1 cellular context compared by ENCODE assay signal in genomic region chr7:43489257-43489656, GRCh38.
TF ChIP-seq lines count a peak whose summit lies in the region.

No MANE protein-coding gene starts in this region.

TF ChIP-seq in HepG2, 621 proteins besides CTCF, POLR2A, EP300 and RAD21 (continued from another document):
- peak; percentile 66; the same call in 1 of the 2 replicates for TF ChIP-seq ARID5B (CRISPR knock-in tag; IDR thresholded peaks at IDR 0.05)
- 0 out of 2 replicates have a peak, but pooled peaks have one; percentile 16 for TF ChIP-seq RXRB (CRISPR knock-in tag; IDR thresholded peaks at IDR 0.05; ENCODE audit: borderline replicate concordance)
- peak; percentile 48; the same call in 1 of the 2 replicates for TF ChIP-seq FOXJ3 (CRISPR knock-in tag; IDR thresholded peaks at IDR 0.05; ENCODE audit: borderline replicate concordance)
- TF ChIP-seq, protein P1, sequence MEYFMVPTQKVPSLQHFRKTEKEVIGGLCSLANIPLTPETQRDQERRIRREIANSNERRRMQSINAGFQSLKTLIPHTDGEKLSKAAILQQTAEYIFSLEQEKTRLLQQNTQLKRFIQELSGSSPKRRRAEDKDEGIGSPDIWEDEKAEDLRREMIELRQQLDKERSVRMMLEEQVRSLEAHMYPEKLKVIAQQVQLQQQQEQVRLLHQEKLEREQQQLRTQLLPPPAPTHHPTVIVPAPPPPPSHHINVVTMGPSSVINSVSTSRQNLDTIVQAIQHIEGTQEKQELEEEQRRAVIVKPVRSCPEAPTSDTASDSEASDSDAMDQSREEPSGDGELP (IDR thresholded peaks at IDR 0.05; ENCODE audit: borderline replicate concordance, low read depth): peak; percentile 62; the same call in 1 of the 2 replicates
- no peak for TF ChIP-seq HHEX (CRISPR knock-in tag; IDR thresholded peaks at IDR 0.05)
- TF ChIP-seq, protein P2, sequence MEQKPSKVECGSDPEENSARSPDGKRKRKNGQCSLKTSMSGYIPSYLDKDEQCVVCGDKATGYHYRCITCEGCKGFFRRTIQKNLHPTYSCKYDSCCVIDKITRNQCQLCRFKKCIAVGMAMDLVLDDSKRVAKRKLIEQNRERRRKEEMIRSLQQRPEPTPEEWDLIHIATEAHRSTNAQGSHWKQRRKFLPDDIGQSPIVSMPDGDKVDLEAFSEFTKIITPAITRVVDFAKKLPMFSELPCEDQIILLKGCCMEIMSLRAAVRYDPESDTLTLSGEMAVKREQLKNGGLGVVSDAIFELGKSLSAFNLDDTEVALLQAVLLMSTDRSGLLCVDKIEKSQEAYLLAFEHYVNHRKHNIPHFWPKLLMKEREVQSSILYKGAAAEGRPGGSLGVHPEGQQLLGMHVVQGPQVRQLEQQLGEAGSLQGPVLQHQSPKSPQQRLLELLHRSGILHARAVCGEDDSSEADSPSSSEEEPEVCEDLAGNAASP (CRISPR knock-in tag; IDR thresholded peaks at IDR 0.05; ENCODE audit: borderline replicate concordance): 0 out of 2 replicates have a peak, but pooled peaks have one; percentile 11
TF ChIP-seq in HepG2: peak in this region for 27.
